In genomic region chr15:60582370-60583036, GRCh38 we compare ENCODE assay signal across 10 cellular contexts.
A peak's percentile ranks its signal among the peaks of the same experiment; 100 is the strongest.
DNase-seq lines count a peak whose midpoint lies in the region; ATAC-seq lines count a peak whose summit lies in the region.
"Had no signal": no experiment of that assay in that cellular context is flagged by ENCODE, and none has a peak within 500 bp of the region (broad histone marks: within the 10 kb centered on the region; RNA-seq: fewer than 3 reads in every experiment).

No MANE protein-coding gene starts in this region.

- peaks cover 61% of the 10 kb centered on the region for H3K4me1 Mint-ChIP-seq in central memory CD8-positive, alpha-beta T cell

- H3K4me3 Mint-ChIP-seq in central memory CD8-positive, alpha-beta T cell: peak overlapping the region; percentile 59

- ATAC-seq in central memory CD8-positive, alpha-beta T cell (replicated peaks; ENCODE audit: extremely low read depth, poor library complexity, severe bottlenecking): peak; percentile 67
- ATAC-seq in stimulated activated naive CD8-positive, alpha-beta T cell treated with anti-CD3 and anti-CD28 coated beads, Interleukin-15, Interleukin-2, amounts not matched to agents 100 U/mL and 50 U/mL, for 24 hours: peak; percentile 75
- ATAC-seq in GM21367 (IDR thresholded peaks at IDR 0.05; ENCODE audit: unreplicated experiment) (no peak), HG03108 (IDR thresholded peaks at IDR 0.05; ENCODE audit: unreplicated experiment) (no peak)
- ATAC-seq: esophagus mucosa had no signal

- no peaks in the 10 kb centered on the region for H3K27me3 Mint-ChIP-seq in central memory CD8-positive, alpha-beta T cell

- no peaks in the 10 kb centered on the region for H3K9me3 Mint-ChIP-seq in central memory CD8-positive, alpha-beta T cell

- DNase-seq in NK-92 treated with Interleukin-12 subunit alpha and Interleukin-12 subunit beta, amount 100 ng/mL, for 24 hours (lab: John Stamatoyannopoulos, UW): peak; percentile 57
- no peak for DNase-seq in NK-92 (lab: John Stamatoyannopoulos, UW; ENCODE audit: unreplicated experiment)
- peak in 4 of 5 donors; percentile 36 to 80 (median 42) for DNase-seq in T-helper 1 cell
- DNase-seq in central memory CD8-positive, alpha-beta T cell (ENCODE audit: low spot score in 2 of 2): peak in 1 of 2 donors; percentile 52
- DNase-seq in stimulated activated naive CD8-positive, alpha-beta T cell treated with anti-CD3 and anti-CD28 coated beads, Interleukin-15, Interleukin-2, amounts not matched to agents 100 U/mL and 50 U/mL, for 24 hours: peak; percentile 42
- DNase-seq in C1 segment of cervical spinal cord (lab: John Stamatoyannopoulos, UW): no peak
- DNase-seq: NCI-H2171 had no signal

- peaks cover 22% of the 10 kb centered on the region for H3K36me3 Mint-ChIP-seq in central memory CD8-positive, alpha-beta T cell (ENCODE audit: insufficient read depth)

- peak overlapping the region; percentile 82 for H3K27ac Mint-ChIP-seq in central memory CD8-positive, alpha-beta T cell (ENCODE audit: low read depth)

Comparison
In these comparisons a context has a peak if more than half of its experiments do, and no peak if none do; other contexts are left out.
1. DNase-seq: peak in NK-92 treated with Interleukin-12 subunit alpha and Interleukin-12 subunit beta, amount 100 ng/mL, for 24 hours (single experiment), T-helper 1 cell (4 of 5) and stimulated activated naive CD8-positive, alpha-beta T cell treated with anti-CD3 and anti-CD28 coated beads, Interleukin-15, Interleukin-2, amounts not matched to agents 100 U/mL and 50 U/mL, for 24 hours (single experiment); none in NK-92 (single experiment) and C1 segment of cervical spinal cord (0 of 14).
2. ATAC-seq: peak in central memory CD8-positive, alpha-beta T cell (single experiment) and stimulated activated naive CD8-positive, alpha-beta T cell treated with anti-CD3 and anti-CD28 coated beads, Interleukin-15, Interleukin-2, amounts not matched to agents 100 U/mL and 50 U/mL, for 24 hours (single experiment); none in GM21367 (single experiment) and HG03108 (single experiment).